15 cellular contexts compared by ENCODE assay signal in the genomic region with DNA sequence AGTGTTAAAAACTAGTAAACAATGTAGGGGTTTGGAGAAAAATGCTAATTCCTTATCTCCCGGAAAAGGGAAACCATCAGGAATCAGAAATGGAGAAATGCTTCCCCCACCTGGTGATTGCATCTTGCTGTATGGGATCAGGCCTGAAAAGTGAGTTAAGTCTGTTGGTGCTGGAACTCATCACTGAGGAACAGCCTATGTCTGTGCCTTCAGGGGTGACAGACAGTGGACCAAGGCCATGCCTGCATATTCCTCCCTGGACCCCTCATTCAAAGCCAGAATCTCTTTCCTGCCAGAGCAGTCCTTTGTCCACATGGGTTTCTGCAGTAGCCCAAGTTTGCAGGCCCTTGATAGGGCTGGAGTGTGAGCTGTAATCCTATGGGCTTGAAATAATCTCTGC.
A peak's percentile ranks its signal among the peaks of the same experiment; 100 is the strongest.
DNase-seq lines count a peak whose midpoint lies in the region; ATAC-seq, FAIRE-seq and TF ChIP-seq lines count a peak whose summit lies in the region.
"Had no signal": no experiment of that assay in that cellular context is flagged by ENCODE, and none has a peak within 500 bp of the region (broad histone marks: within the 10 kb centered on the region; RNA-seq: fewer than 3 reads in every experiment).

No MANE protein-coding gene starts in this region.

- H3K27ac ChIP-seq in OCI-LY3 (ENCODE audit: low read length): no peak overlapping the region
- no peak overlapping the region for H3K27ac ChIP-seq in H1 (ENCODE audit: low read depth, low read length)
- no peak overlapping the region for H3K27ac ChIP-seq in liver (ENCODE audit: low read depth in 1 of 2, low read length in 2 of 2)
- no peak overlapping the region for H3K27ac ChIP-seq in prostate gland
- H3K27ac ChIP-seq: KMS-11, lower lobe of right lung had no signal

- H2BK120ac ChIP-seq in H1 (replicated peaks; ENCODE audit: low read depth, low read length): no peak overlapping the region

- no peak overlapping the region for H2BK5ac ChIP-seq in H1 (ENCODE audit: low read depth, low read length)

- H3K14ac ChIP-seq in H1 (ENCODE audit: insufficient read length): no peak overlapping the region

- no peak overlapping the region for H2AK5ac ChIP-seq in H1 (ENCODE audit: low read depth, low read length)

- no peaks in the 10 kb centered on the region for H3K9me3 Mint-ChIP-seq in activated naive CD4-positive, alpha-beta T cell treated with anti-CD3 and anti-CD28 coated beads, Interleukin-2, amount 50 U/mL, for 72 hours
- H3K9me3 Mint-ChIP-seq: activated CD4-positive, alpha-beta memory T cell treated with anti-CD3 and anti-CD28 coated beads, Interleukin-2, amount 10 ng/mL, durations not matched to agents 7 days and 5 days; activated naive CD4-positive, alpha-beta T cell treated with anti-CD3 and anti-CD28 coated beads for 36 hours; dendritic cell treated with granulocyte-macrophage colony-stimulating factor and Interleukin-4, amounts not matched to agents 40 ng/mL and 50 ng/mL, for 4 days had no signal

- no peak overlapping the region for H3K4me2 ChIP-seq in OCI-LY3 (ENCODE audit: low read length)
- H3K4me2 ChIP-seq in H1 (ENCODE audit: insufficient read depth in 1 of 2, low read depth in 2 of 2, low read length in 2 of 2): no peak overlapping the region
- H3K4me2 ChIP-seq: KMS-11 had no signal

- H3K27ac Mint-ChIP-seq in activated naive CD4-positive, alpha-beta T cell treated with anti-CD3 and anti-CD28 coated beads, Interleukin-2, amount 50 U/mL, for 72 hours: peak overlapping the region in 1 of 2 donors; percentile 65
- H3K27ac Mint-ChIP-seq: activated CD4-positive, alpha-beta memory T cell treated with anti-CD3 and anti-CD28 coated beads, Interleukin-2, amount 10 ng/mL, durations not matched to agents 7 days and 5 days; activated naive CD4-positive, alpha-beta T cell treated with anti-CD3 and anti-CD28 coated beads for 36 hours; dendritic cell treated with granulocyte-macrophage colony-stimulating factor and Interleukin-4, amounts not matched to agents 40 ng/mL and 50 ng/mL, for 4 days had no signal

- H3K4ac ChIP-seq in H1 (replicated peaks; ENCODE audit: insufficient read length, low read depth, low read length): no peak overlapping the region

- H2BK15ac ChIP-seq in H1 (ENCODE audit: low read length): no peak overlapping the region

- H4K5ac ChIP-seq in H1 (ENCODE audit: insufficient read length, low read depth, low read length): no peak overlapping the region

- intact Hi-C loops in prostate gland (cut with DNase I): no loop called here

- no peak overlapping the region for H3K23ac ChIP-seq in H1 (ENCODE audit: insufficient read length)

- H3K36me3 Mint-ChIP-seq in activated naive CD4-positive, alpha-beta T cell treated with anti-CD3 and anti-CD28 coated beads, Interleukin-2, amount 50 U/mL, for 72 hours: no peaks in the 10 kb centered on the region

- no peaks in the 10 kb centered on the region; the same call in 1 of the 2 replicates for H3K23me2 ChIP-seq in H1 (ENCODE audit: low read depth, low read length)

- peaks cover 2% of the 10 kb centered on the region; the same call in 1 of the 2 replicates for H3K4me1 ChIP-seq in OCI-LY3 (ENCODE audit: low read length)
- 0 out of 7 replicates have a peak, but pooled peaks cover 0 to 4% (median 0%) of the 10 kb centered on the region in 4 experiments for H3K4me1 ChIP-seq in H1 (replicated peaks in 1 of 4; ENCODE audit: control insufficient read depth in 3 of 4, insufficient read depth in 4 of 4, low read length in 3 of 4)
- peaks cover 0 to 4% (median 0%) of the 10 kb centered on the region in 4 donors for H3K4me1 ChIP-seq in liver (ENCODE audit: control insufficient read depth in 4 of 4, insufficient read depth in 4 of 4, low read length in 3 of 4)
- no peaks in the 10 kb centered on the region for H3K4me1 ChIP-seq in prostate gland (replicated peaks)

- H3K4me3 ChIP-seq in OCI-LY3 (ENCODE audit: low read length) (no peak overlapping the region), H1 (ENCODE audit: extremely low read depth in 1 of 4, insufficient read depth in 2 of 4, low read depth in 3 of 4, low read length in 4 of 4) (no peak overlapping the region), liver (ENCODE audit: low read depth in 1 of 3, low read length in 3 of 3) (no peak overlapping the region), prostate gland (no peak overlapping the region)
- H3K4me3 ChIP-seq: lower lobe of right lung had no signal

- CTCF ChIA-PET in H1 (lab: Charles Lee; ENCODE audit: partially characterized antibody): interaction anchor here (0.7 kb wide), 1 partner anchor 22 kb away, joined by 3 read pairs; no protein-coding TSS in a partner anchor

- 30% methylated on average over 1 of the region's 1 CpG; no CpG with 5 or more reads in 1 of the 2 experiments for WGBS in H1 (ENCODE audit: extremely low coverage in 1 of 2, insufficient coverage in 1 of 2, insufficient read length in 1 of 2, insufficient replicate concordance in 2 of 2, low coverage in 1 of 2, low lambda C conversion rate in 2 of 2, missing lambda C conversion rate in 1 of 2), 2 experiments
- 20% methylated on average over 1 of the region's 1 CpG for WGBS in liver
- WGBS in prostate gland: 48% methylated on average over 1 of the region's 1 CpG

- H4K20me1 ChIP-seq in OCI-LY3 (ENCODE audit: insufficient read depth, low read length) (no peaks in the 10 kb centered on the region), H1 (replicated peaks in 1 of 2; ENCODE audit: control insufficient read depth in 1 of 2, insufficient read depth in 2 of 2, low read length in 2 of 2) (no peaks in the 10 kb centered on the region)

- H3K27me3 ChIP-seq in OCI-LY3 (ENCODE audit: low read depth, low read length) (peaks cover 14% of the 10 kb centered on the region), H1 (replicated peaks in 1 of 4; ENCODE audit: control insufficient read depth in 3 of 4, extremely low read depth in 1 of 4, insufficient read depth in 3 of 4, low read length in 3 of 4) (no peaks in the 10 kb centered on the region), liver (ENCODE audit: control insufficient read depth in 4 of 4, insufficient read depth in 4 of 4, low read length in 3 of 4) (no peaks in the 10 kb centered on the region), prostate gland (replicated peaks; ENCODE audit: insufficient read depth) (peaks cover 4% of the 10 kb centered on the region)

- H3K56ac ChIP-seq in H1 (replicated peaks; ENCODE audit: insufficient read length, low read depth, low read length): no peak overlapping the region

- no peak for TF ChIP-seq EP300 in H1 (IDR thresholded peaks at IDR 0.05; ENCODE audit: borderline replicate concordance in 1 of 2, low read depth in 2 of 2, low read length in 2 of 2)

- H3K36me3 ChIP-seq in OCI-LY3 (replicated peaks; ENCODE audit: low read depth, low read length) (no peaks in the 10 kb centered on the region), H1 (ENCODE audit: control insufficient read depth in 2 of 4, insufficient read depth in 4 of 4, low read length in 3 of 4) (no peaks in the 10 kb centered on the region), liver (ENCODE audit: control insufficient read depth in 4 of 4, insufficient read depth in 3 of 4, low read depth in 1 of 4, low read length in 3 of 4) (no peaks in the 10 kb centered on the region), prostate gland (no peaks in the 10 kb centered on the region)
- H3K36me3 ChIP-seq: lower lobe of right lung had no signal

- ATAC-seq in activated naive CD4-positive, alpha-beta T cell treated with anti-CD3 and anti-CD28 coated beads, Interleukin-2, amount 50 U/mL, for 72 hours: no peak
- ATAC-seq in HG03175 (IDR thresholded peaks at IDR 0.05; ENCODE audit: unreplicated experiment): no peak
- ATAC-seq: lower lobe of right lung had no signal

- POLR2A ChIA-PET in H1 (lab: Charles Lee; ENCODE audit: partially characterized antibody): no interaction called here

- H3K9me3 ChIP-seq in OCI-LY3 (ENCODE audit: insufficient read depth, low read length) (no peaks in the 10 kb centered on the region), H1 (ENCODE audit: insufficient read depth in 2 of 2, low read depth in 1 of 2, low read length in 1 of 2) (no peaks in the 10 kb centered on the region), liver (ENCODE audit: control insufficient read depth in 4 of 4, low read length in 3 of 4) (no peaks in the 10 kb centered on the region), prostate gland (no peaks in the 10 kb centered on the region)
- H3K9me3 ChIP-seq: lower lobe of right lung had no signal

- peak; percentile 21 for TF ChIP-seq CTCF in OCI-LY3 (IDR thresholded peaks at IDR 0.05; ENCODE audit: low read depth, low read length)
- peak in 2 of 3 experiments; percentile 21 to 28; a peak in 2 of 4 replicates for TF ChIP-seq CTCF in H1 (IDR thresholded peaks at IDR 0.05; ENCODE audit: control extremely low read depth in 1 of 3, insufficient read depth in 1 of 3, low read depth in 1 of 3, low read length in 3 of 3)
- peak; percentile 49 for TF ChIP-seq CTCF in liver (IDR thresholded peaks at IDR 0.05; ENCODE audit: low read depth, low read length, missing input control)
- TF ChIP-seq CTCF in prostate gland (IDR thresholded peaks at IDR 0.05): peak in 2 of 4 experiments; percentile 27 to 37

- H2AFZ ChIP-seq in OCI-LY3 (ENCODE audit: low read depth, low read length): no peak overlapping the region
- H2AFZ ChIP-seq in H1 (ENCODE audit: low read length): no peak overlapping the region

- no peak overlapping the region for H4K91ac ChIP-seq in H1 (replicated peaks; ENCODE audit: insufficient read length, low read length)

- TF ChIP-seq RAD21 in H1 (IDR thresholded peaks at IDR 0.05 in 1 of 2, conservative IDR thresholded peaks at IDR 0.05 in 1 of 2; ENCODE audit: low read depth in 2 of 2, low read length in 2 of 2): peak; percentile 41 to 57
- TF ChIP-seq RAD21 in liver (IDR thresholded peaks at IDR 0.05): peak; percentile 85 to 86

- H3K18ac ChIP-seq in H1 (ENCODE audit: extremely low read depth, low read length): no peak overlapping the region

- no peak for TF ChIP-seq POLR2A in H1 (IDR thresholded peaks at IDR 0.05; ENCODE audit: control extremely low read depth in 1 of 2, low read depth in 2 of 2, low read length in 2 of 2)
- TF ChIP-seq POLR2A in prostate gland (IDR thresholded peaks at IDR 0.05): no peak

- H2BK20ac ChIP-seq in H1 (ENCODE audit: low read length): no peak overlapping the region

- DNase-seq in AG08395 (ENCODE audit: low spot score) (peak; percentile 33), H1 (ENCODE audit: low read depth in 1 of 2, low spot score in 2 of 2) (no peak), prostate gland (ENCODE audit: low spot score) (no peak)
- DNase-seq in activated naive CD4-positive, alpha-beta T cell treated with anti-CD3 and anti-CD28 coated beads, Interleukin-2, amount 50 U/mL, for 72 hours (ENCODE audit: low spot score in 2 of 2): no peak
- no peak for DNase-seq in activated naive CD4-positive, alpha-beta T cell (lab: John Stamatoyannopoulos, UW)
- DNase-seq: activated CD4-positive, alpha-beta memory T cell treated with anti-CD3 and anti-CD28 coated beads, Interleukin-2, amount 10 ng/mL, durations not matched to agents 7 days and 5 days; activated naive CD4-positive, alpha-beta T cell treated with anti-CD3 and anti-CD28 coated beads for 36 hours; lower lobe of right lung; NCI-H2081 treated with DMSO at 0.1 percent for 48 hours; nucleus accumbens had no signal

- H3K79me2 ChIP-seq in OCI-LY3 (ENCODE audit: low read length) (no peaks in the 10 kb centered on the region), H1 (ENCODE audit: control insufficient read depth in 1 of 2, insufficient read depth in 2 of 2, low read length in 2 of 2) (no peaks in the 10 kb centered on the region)

- H3K79me1 ChIP-seq in H1 (ENCODE audit: low read depth, low read length): no peaks in the 10 kb centered on the region

- no peak overlapping the region for H2BK12ac ChIP-seq in H1 (ENCODE audit: low read depth, low read length)

- FAIRE-seq in H1 (lab: Jason Lieb, UNC): no peak

- H4K8ac ChIP-seq in H1 (ENCODE audit: extremely low read depth, insufficient read depth, low read length): no peak overlapping the region

- no peak overlapping the region for H3K9ac ChIP-seq in OCI-LY3 (ENCODE audit: low read length)
- no peak overlapping the region for H3K9ac ChIP-seq in H1 (replicated peaks in 1 of 4; ENCODE audit: extremely low read depth in 1 of 4, low read depth in 3 of 4, low read length in 3 of 4)
- H3K9ac ChIP-seq in liver (ENCODE audit: low read depth in 1 of 2, low read length in 2 of 2): no peak overlapping the region
- H3K9ac ChIP-seq: KMS-11 had no signal
